1 cellular context compared by ENCODE assay signal in the genomic region with DNA sequence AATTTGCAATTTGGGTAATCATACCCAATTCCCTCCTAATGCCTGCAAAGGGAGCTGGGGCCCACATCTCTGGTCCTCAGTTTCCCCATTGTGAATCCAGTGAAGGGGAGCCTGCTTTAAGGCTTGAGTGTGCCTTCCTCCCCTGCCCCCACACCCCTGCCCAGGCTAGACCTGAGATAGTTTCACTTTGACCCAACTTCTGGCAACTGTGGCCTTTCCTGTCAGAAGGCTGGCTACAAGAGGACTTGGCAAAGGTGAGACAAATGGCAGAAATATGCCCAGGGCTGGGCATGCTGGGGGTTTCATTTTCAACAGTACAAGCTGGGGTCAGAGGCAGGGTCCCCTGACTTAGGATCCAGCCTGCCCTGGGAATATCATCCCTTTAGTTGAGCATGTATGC.
TF ChIP-seq lines count a peak whose summit lies in the region.

No MANE protein-coding gene starts in this region.

TF ChIP-seq in HepG2, 621 proteins besides CTCF, POLR2A, EP300 and RAD21:
- no peak for TF ChIP-seq JARID2 (CRISPR knock-in tag; IDR thresholded peaks at IDR 0.05; ENCODE audit: insufficient replicate concordance)
- TF ChIP-seq ZSCAN25 (CRISPR knock-in tag; IDR thresholded peaks at IDR 0.05) = 0 out of 2 replicates have a peak, but pooled peaks have one; percentile 21
- TF ChIP-seq MED8 (CRISPR knock-in tag; IDR thresholded peaks at IDR 0.05; ENCODE audit: insufficient replicate concordance) = peak; percentile 15
- TF ChIP-seq NCOA2 (CRISPR knock-in tag; IDR thresholded peaks at IDR 0.05) = no peak
- TF ChIP-seq, protein P1, sequence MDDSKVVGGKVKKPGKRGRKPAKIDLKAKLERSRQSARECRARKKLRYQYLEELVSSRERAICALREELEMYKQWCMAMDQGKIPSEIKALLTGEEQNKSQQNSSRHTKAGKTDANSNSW (CRISPR knock-in tag; IDR thresholded peaks at IDR 0.05; ENCODE audit: borderline replicate concordance) = peak; percentile 32; the same call in 1 of the 2 replicates
- no peak for TF ChIP-seq SP140L (CRISPR knock-in tag; IDR thresholded peaks at IDR 0.05; ENCODE audit: borderline replicate concordance)
- no peak for TF ChIP-seq FOXM1 (CRISPR knock-in tag; IDR thresholded peaks at IDR 0.05)
